In genomic region chr5:132489051-132489770, GRCh38 we compare ENCODE assay signal across 8 cellular contexts. TPM values are rescaled to one million over a fixed set of nuclear protein-coding genes. Genes with fewer than 3 reads are reported as not detected.
A peak's percentile ranks its signal among the peaks of the same experiment; 100 is the strongest.
DNase-seq lines count a peak whose midpoint lies in the region; ATAC-seq and TF ChIP-seq lines count a peak whose summit lies in the region.

No MANE protein-coding gene starts in this region.

- POLR2A ChIA-PET in SK-N-SH (lab: Yijun Ruan, JAX) = interaction anchor here (1.4 kb wide), 1 partner anchor 34 kb away, joined by 3 read pairs; no protein-coding TSS in a partner anchor

- peaks cover 73% of the 10 kb centered on the region for H3K4me1 Mint-ChIP-seq in activated T-helper 1 cell treated with anti-CD3 and anti-CD28 coated beads, Interleukin-12 subunit alpha, Interleukin-12 subunit beta, Interleukin-2, Interleukin-4 antibody, amounts not matched to agents 30 ng/mL and 10 ng/mL and 1 ng/mL, durations not matched to agents 14 hours and 24 hours and 36 hours (ENCODE audit: low read depth)

- H3K27me3 ChIP-seq in SK-N-SH (ENCODE audit: insufficient read depth) (no peaks in the 10 kb centered on the region), suprapubic skin (no peaks in the 10 kb centered on the region)

- peak overlapping the region; percentile 86 to 89 for H3K4me3 ChIP-seq in SK-N-SH (ENCODE audit: low read depth in 2 of 2, low read length in 1 of 2)
- peak overlapping the region; percentile 87 for H3K4me3 ChIP-seq in suprapubic skin

- TF ChIP-seq POLR2A in suprapubic skin (IDR thresholded peaks at IDR 0.05) = no peak

- H3K4me3 Mint-ChIP-seq in activated T-helper 1 cell treated with anti-CD3 and anti-CD28 coated beads, Interleukin-12 subunit alpha, Interleukin-12 subunit beta, Interleukin-2, Interleukin-4 antibody, amounts not matched to agents 30 ng/mL and 10 ng/mL and 1 ng/mL, durations not matched to agents 14 hours and 24 hours and 36 hours = peak overlapping the region; percentile 99

- CTCF ChIA-PET in SK-N-SH (lab: Yijun Ruan, JAX) = interaction anchor here (1.1 to 4.8 kb wide), 16 partner anchors 9 to 216 kb away, joined by 3 to 37 read pairs (median 6); no protein-coding TSS in a partner anchor

- TF ChIP-seq EP300 in SK-N-SH (IDR thresholded peaks at IDR 0.05; ENCODE audit: borderline replicate concordance in 1 of 2, low read depth in 1 of 2, low read length in 1 of 2) (no peak), suprapubic skin (IDR thresholded peaks at IDR 0.05) (no peak)

- intact Hi-C loops in activated T-helper 1 cell treated with anti-CD3 and anti-CD28 coated beads, Interleukin-12 subunit alpha, Interleukin-12 subunit beta, Interleukin-2, Interleukin-4 antibody, amounts not matched to agents 30 ng/mL and 10 ng/mL and 1 ng/mL, durations not matched to agents 14 hours and 24 hours and 36 hours (cut with micrococcal nuclease) = no loop called here

- no peak for TF ChIP-seq RAD21 in SK-N-SH (IDR thresholded peaks at IDR 0.05; ENCODE audit: low read length)

- H3K9me3 ChIP-seq in SK-N-SH (no peaks in the 10 kb centered on the region), suprapubic skin (no peaks in the 10 kb centered on the region)

- H2AFZ ChIP-seq in SK-N-SH (ENCODE audit: low read depth) = no peak overlapping the region

- peak overlapping the region; percentile 95 for H3K27ac Mint-ChIP-seq in activated T-helper 1 cell treated with anti-CD3 and anti-CD28 coated beads, Interleukin-12 subunit alpha, Interleukin-12 subunit beta, Interleukin-2, Interleukin-4 antibody, amounts not matched to agents 30 ng/mL and 10 ng/mL and 1 ng/mL, durations not matched to agents 14 hours and 24 hours and 36 hours

- H3K9me2 ChIP-seq in SK-N-SH = no peaks in the 10 kb centered on the region

- H3K4me2 ChIP-seq in SK-N-SH = peak overlapping the region; percentile 97

- H3K36me3 ChIP-seq in SK-N-SH (replicated peaks in 1 of 2; ENCODE audit: control insufficient read depth in 1 of 2, insufficient read depth in 2 of 2, low read length in 1 of 2) (peaks cover 5 to 20% of the 10 kb centered on the region in 2 experiments), suprapubic skin (peaks cover 39% of the 10 kb centered on the region)

- H3K79me2 ChIP-seq in SK-N-SH (ENCODE audit: insufficient read depth) = peaks cover 34% of the 10 kb centered on the region

- WGBS in SK-N-SH (ENCODE audit: low lambda C conversion rate) = 82% methylated on average over 8 of the region's 10 CpGs
- WGBS in suprapubic skin = 10% methylated on average over 5 of the region's 10 CpGs

- H3F3A ChIP-seq in SK-N-SH (replicated peaks; ENCODE audit: insufficient read depth) = no peaks in the 10 kb centered on the region

- ATAC-seq in SK-N-SH treated with all-trans-retinoic acid at 6 μM for 48 hours = no peak
- no peak for ATAC-seq in GM19463 (IDR thresholded peaks at IDR 0.05; ENCODE audit: unreplicated experiment)

- TF ChIP-seq CTCF in SK-N-SH (IDR thresholded peaks at IDR 0.05) = no peak
- no peak for TF ChIP-seq CTCF in suprapubic skin (IDR thresholded peaks at IDR 0.05)

- H3K27ac ChIP-seq in SK-N-SH (ENCODE audit: low read depth in 2 of 2, low read length in 1 of 2) (no peak overlapping the region), suprapubic skin (no peak overlapping the region)

- H3K4me1 ChIP-seq in SK-N-SH (ENCODE audit: control insufficient read depth in 1 of 2, insufficient read depth in 2 of 2, low read depth in 1 of 2, low read length in 1 of 2) (peaks cover 5 to 29% of the 10 kb centered on the region in 2 experiments; a peak in 1 of 4 replicates), suprapubic skin (peaks cover 47% of the 10 kb centered on the region)

- H3K9ac ChIP-seq in SK-N-SH = peak overlapping the region; percentile 94

- DNase-seq in SK-N-SH (no peak), islet precursor cell (peak; percentile 22), suprapubic skin (ENCODE audit: low spot score in 2 of 2) (no peak), iPS-NIHi7 (ENCODE audit: extremely low spot score) (no peak), NCI-H1417 treated with DMSO at 0.1 percent for 48 hours (lab: John Stamatoyannopoulos, UW) (no peak)
- no peak for DNase-seq in activated T-helper 1 cell treated with anti-CD3 and anti-CD28 coated beads, Interleukin-12 subunit alpha, Interleukin-12 subunit beta, Interleukin-2, Interleukin-4 antibody, amounts not matched to agents 30 ng/mL and 10 ng/mL and 1 ng/mL, durations not matched to agents 14 hours and 24 hours and 36 hours (ENCODE audit: low spot score)

- no peaks in the 10 kb centered on the region for H3K9me3 Mint-ChIP-seq in activated T-helper 1 cell treated with anti-CD3 and anti-CD28 coated beads, Interleukin-12 subunit alpha, Interleukin-12 subunit beta, Interleukin-2, Interleukin-4 antibody, amounts not matched to agents 30 ng/mL and 10 ng/mL and 1 ng/mL, durations not matched to agents 14 hours and 24 hours and 36 hours

- H3K36me3 Mint-ChIP-seq in activated T-helper 1 cell treated with anti-CD3 and anti-CD28 coated beads, Interleukin-12 subunit alpha, Interleukin-12 subunit beta, Interleukin-2, Interleukin-4 antibody, amounts not matched to agents 30 ng/mL and 10 ng/mL and 1 ng/mL, durations not matched to agents 14 hours and 24 hours and 36 hours (ENCODE audit: low read depth) = peaks cover 56% of the 10 kb centered on the region

- peaks cover 28% of the 10 kb centered on the region for H4K20me1 ChIP-seq in SK-N-SH (ENCODE audit: insufficient read depth)

- H3K27me3 Mint-ChIP-seq in activated T-helper 1 cell treated with anti-CD3 and anti-CD28 coated beads, Interleukin-12 subunit alpha, Interleukin-12 subunit beta, Interleukin-2, Interleukin-4 antibody, amounts not matched to agents 30 ng/mL and 10 ng/mL and 1 ng/mL, durations not matched to agents 14 hours and 24 hours and 36 hours (ENCODE audit: insufficient read depth) = no peaks in the 10 kb centered on the region

TF ChIP-seq in SK-N-SH, 30 proteins besides CTCF, POLR2A, EP300 and RAD21 (continues in another document):
- TF ChIP-seq RXRA (IDR thresholded peaks at IDR 0.05; ENCODE audit: borderline replicate concordance, low read depth) = no peak
- no peak for TF ChIP-seq ZBTB33 (IDR thresholded peaks at IDR 0.05; ENCODE audit: borderline replicate concordance, low read depth)
- no peak for TF ChIP-seq EZH2phosphoT487 (IDR thresholded peaks at IDR 0.05; ENCODE audit: borderline replicate concordance, low read depth)
- no peak for TF ChIP-seq GABPA (IDR thresholded peaks at IDR 0.05; ENCODE audit: low read depth)

TF ChIP-seq in SK-N-SH treated with all-trans-retinoic acid at 6 μM for 48 hours, 23 proteins besides CTCF, POLR2A, EP300 and RAD21:
- TF ChIP-seq TOX (CRISPR knock-in tag; IDR thresholded peaks at IDR 0.05; ENCODE audit: borderline replicate concordance) (no peak), ISL1 (CRISPR knock-in tag; IDR thresholded peaks at IDR 0.05) (no peak), PPARA (CRISPR knock-in tag; IDR thresholded peaks at IDR 0.05; ENCODE audit: borderline replicate concordance) (no peak), ZC3H10 (CRISPR knock-in tag; IDR thresholded peaks at IDR 0.05) (no peak), RARB (CRISPR knock-in tag; IDR thresholded peaks at IDR 0.05) (no peak), ESRRG (CRISPR knock-in tag; IDR thresholded peaks at IDR 0.05) (no peak), ZNF8 (CRISPR knock-in tag; IDR thresholded peaks at IDR 0.05) (no peak), ZFP3 (CRISPR knock-in tag; IDR thresholded peaks at IDR 0.05) (no peak), SNAI2 (CRISPR knock-in tag; IDR thresholded peaks at IDR 0.05) (no peak)
- TF ChIP-seq, protein P1, sequence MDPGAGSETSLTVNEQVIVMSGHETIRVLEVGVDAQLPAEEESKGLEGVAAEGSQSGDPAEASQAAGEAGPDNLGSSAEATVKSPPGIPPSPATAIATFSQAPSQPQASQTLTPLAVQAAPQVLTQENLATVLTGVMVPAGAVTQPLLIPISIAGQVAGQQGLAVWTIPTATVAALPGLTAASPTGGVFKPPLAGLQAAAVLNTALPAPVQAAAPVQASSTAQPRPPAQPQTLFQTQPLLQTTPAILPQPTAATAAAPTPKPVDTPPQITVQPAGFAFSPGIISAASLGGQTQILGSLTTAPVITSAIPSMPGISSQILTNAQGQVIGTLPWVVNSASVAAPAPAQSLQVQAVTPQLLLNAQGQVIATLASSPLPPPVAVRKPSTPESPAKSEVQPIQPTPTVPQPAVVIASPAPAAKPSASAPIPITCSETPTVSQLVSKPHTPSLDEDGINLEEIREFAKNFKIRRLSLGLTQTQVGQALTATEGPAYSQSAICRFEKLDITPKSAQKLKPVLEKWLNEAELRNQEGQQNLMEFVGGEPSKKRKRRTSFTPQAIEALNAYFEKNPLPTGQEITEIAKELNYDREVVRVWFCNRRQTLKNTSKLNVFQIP (CRISPR knock-in tag; IDR thresholded peaks at IDR 0.05; ENCODE audit: borderline replicate concordance, low read depth) = no peak

RNA-seq across cellular contexts. Expression of gene IRF1, which starts 1.4 kb away (rescaled TPM):
- 13.8 and 15.2 TPM in 2 replicates for polyA plus RNA-seq in SK-N-SH (2012; rRNA removed)
- 9.0 and 11.2 TPM in 2 replicates for polyA plus RNA-seq in SK-N-SH (2012; cell fraction: cytosol; rRNA removed)
- polyA plus RNA-seq in SK-N-SH (2012; cell fraction: nucleus; rRNA removed) = 30.4 and 31.8 TPM in 2 replicates
- 190 and 198 TPM in 2 replicates for total RNA-seq in activated T-helper 1 cell treated with anti-CD3 and anti-CD28 coated beads, Interleukin-12 subunit alpha, Interleukin-12 subunit beta, Interleukin-2, Interleukin-4 antibody, amounts not matched to agents 30 ng/mL and 10 ng/mL and 1 ng/mL, durations not matched to agents 14 hours and 24 hours and 36 hours
- 10 to 100 TPM; 17.5 to 24.1 (median 20.1) TPM for total RNA-seq in suprapubic skin

RNA-seq across cellular contexts. Expression of gene IL5, which starts 54.1 kb away (rescaled TPM):
- not detected in 2 replicates for polyA plus RNA-seq in SK-N-SH (2012; rRNA removed)
- not detected in 2 replicates for polyA plus RNA-seq in SK-N-SH (2012; cell fraction: cytosol; rRNA removed)
- polyA plus RNA-seq in SK-N-SH (2012; cell fraction: nucleus; rRNA removed) = not detected in 2 replicates
- 1.5 and 2.2 TPM in 2 replicates for total RNA-seq in activated T-helper 1 cell treated with anti-CD3 and anti-CD28 coated beads, Interleukin-12 subunit alpha, Interleukin-12 subunit beta, Interleukin-2, Interleukin-4 antibody, amounts not matched to agents 30 ng/mL and 10 ng/mL and 1 ng/mL, durations not matched to agents 14 hours and 24 hours and 36 hours
- total RNA-seq in suprapubic skin = not detected
